1 cellular context compared by ENCODE assay signal in genomic region chr14:74577247-74577947, GRCh38.
TF ChIP-seq lines count a peak whose summit lies in the region.

No MANE protein-coding gene starts in this region.

TF ChIP-seq in GM23338, 12 proteins besides CTCF, POLR2A, EP300 and RAD21 (continued from another document):
- TF ChIP-seq ZNF462 (CRISPR knock-in tag; IDR thresholded peaks at IDR 0.05) (no peak), POLR2AphosphoS5 (IDR thresholded peaks at IDR 0.05; ENCODE audit: low read depth) (no peak)
